In genomic region chr12:54000774-54001114, GRCh38 we compare ENCODE assay signal across 17 cellular contexts. TPM values are rescaled to one million over a fixed set of nuclear protein-coding genes. Genes with fewer than 3 reads are reported as not detected.
A peak's percentile ranks its signal among the peaks of the same experiment; 100 is the strongest.
DNase-seq lines count a peak whose midpoint lies in the region; ATAC-seq, FAIRE-seq and TF ChIP-seq lines count a peak whose summit lies in the region.
"Had no signal": no experiment of that assay in that cellular context is flagged by ENCODE, and none has a peak within 500 bp of the region (broad histone marks: within the 10 kb centered on the region; RNA-seq: fewer than 3 reads in every experiment).

No MANE protein-coding gene starts in this region.

- H3K4me1 ChIP-seq in K562 (replicated peaks in 1 of 2; ENCODE audit: control insufficient read depth in 2 of 2, insufficient read depth in 2 of 2, low read length in 2 of 2) (peaks cover 38 to 76% of the 10 kb centered on the region in 2 experiments), prostate gland (replicated peaks) (no peaks in the 10 kb centered on the region)

- peaks cover 37% of the 10 kb centered on the region for H3K79me2 ChIP-seq in K562 (ENCODE audit: control insufficient read depth, insufficient read depth, low read length)

- TF ChIP-seq EP300 in K562 (IDR thresholded peaks at IDR 0.05; ENCODE audit: low read length), result no peak

- H3K9me3 ChIP-seq in K562 (replicated peaks; ENCODE audit: control insufficient read depth, insufficient read depth, low read depth, low read length) (no peaks in the 10 kb centered on the region), prostate gland (no peaks in the 10 kb centered on the region)
- H3K9me3 ChIP-seq: thyroid gland had no signal

- H3K4me2 ChIP-seq in K562 (ENCODE audit: insufficient read depth, low read length), result peak overlapping the region; percentile 95

- ATAC-seq in K562, result no peak

- POLR2A ChIA-PET in K562 (lab: Yijun Ruan, JAX), result interaction anchor here (0.6 to 5.6 kb wide), 8 partner anchors 9 to 279 kb away, joined by 3 to 43 read pairs (median 4); partner anchors contain the start of gene CBX5

- DNase-seq in activated T-cell treated with anti-CD3 and anti-CD28 coated beads, Interleukin-2, amount 50 U/mL, for 24 hours, result no peak
- DNase-seq in activated T-cell treated with anti-CD3 and anti-CD28 coated beads for 4 hours (no peak), K562 (ENCODE audit: extremely low read depth in 1 of 4, low spot score in 3 of 4) (no peak), mesothelial cell of epicardium (ENCODE audit: low spot score in 2 of 2, unreplicated experiment in 2 of 2) (no peak), type B pancreatic cell (ENCODE audit: extremely low spot score, unreplicated experiment) (no peak), nucleus accumbens (lab: John Stamatoyannopoulos, UW) (no peak), HTR-8/SVneo (ENCODE audit: insufficient read length, low spot score) (no peak), prostate gland (ENCODE audit: low spot score) (no peak)
- DNase-seq: activated T-cell treated with anti-CD3 and anti-CD28 coated beads, Interleukin-2, amount 50 U/mL, for 1 hour; DMS79; GOT3; NCI-H1417 treated with DMSO at 0.1 percent for 48 hours; Right ventricle myocardium superior; thyroid gland had no signal

- H3K4me1 Mint-ChIP-seq in activated T-cell treated with anti-CD3 and anti-CD28 coated beads, Interleukin-2, amount 50 U/mL, for 24 hours (ENCODE audit: low read depth), result peaks cover 33% of the 10 kb centered on the region
- H3K4me1 Mint-ChIP-seq in mesothelial cell of epicardium (peaks cover 22% of the 10 kb centered on the region), type B pancreatic cell (ENCODE audit: unreplicated experiment) (peaks cover 13% of the 10 kb centered on the region)

- no peak for TF ChIP-seq RAD21 in K562 (CRISPR knock-in tag; conservative IDR thresholded peaks at IDR 0.05 in 1 of 2, IDR thresholded peaks at IDR 0.05 in 1 of 2)

- H3K4me3 ChIP-seq in K562 (peak overlapping the region; percentile 71), prostate gland (no peak overlapping the region)
- H3K4me3 ChIP-seq: thyroid gland had no signal

- no peaks in the 10 kb centered on the region for H3K36me3 Mint-ChIP-seq in activated T-cell treated with anti-CD3 and anti-CD28 coated beads, Interleukin-2, amount 50 U/mL, for 24 hours (ENCODE audit: low read depth)
- H3K36me3 Mint-ChIP-seq in mesothelial cell of epicardium (peaks cover 3% of the 10 kb centered on the region), type B pancreatic cell (no peaks in the 10 kb centered on the region)

- H3K27ac Mint-ChIP-seq in activated T-cell treated with anti-CD3 and anti-CD28 coated beads, Interleukin-2, amount 50 U/mL, for 24 hours, result no peak overlapping the region
- H3K27ac Mint-ChIP-seq in mesothelial cell of epicardium, result no peak overlapping the region
- no peak overlapping the region for H3K27ac Mint-ChIP-seq in type B pancreatic cell

- H3K4me3 Mint-ChIP-seq in activated T-cell treated with anti-CD3 and anti-CD28 coated beads, Interleukin-2, amount 50 U/mL, for 24 hours, result peak overlapping the region; percentile 18
- H3K4me3 Mint-ChIP-seq in mesothelial cell of epicardium (peak overlapping the region; percentile 71), type B pancreatic cell (peak overlapping the region; percentile 85)

- no peaks in the 10 kb centered on the region for H4K20me1 ChIP-seq in K562 (replicated peaks; ENCODE audit: control insufficient read depth, insufficient read depth, low read length)

- CTCF ChIA-PET in K562 (lab: Yijun Ruan, JAX; ENCODE audit: low intra/inter-chr PET ratio), result no interaction called here

- 14% methylated on average over 13 of the region's 14 CpGs for WGBS in K562 (ENCODE audit: insufficient coverage, low coverage, missing lambda C conversion rate)
- WGBS in prostate gland, result 10% methylated on average over 14 of the region's 14 CpGs

- H3K27ac ChIP-seq in K562 (ENCODE audit: extremely low read depth, low read depth, low read length), result peak overlapping the region; percentile 94
- no peak overlapping the region for H3K27ac ChIP-seq in prostate gland

- H3K9me3 Mint-ChIP-seq in activated T-cell treated with anti-CD3 and anti-CD28 coated beads, Interleukin-2, amount 50 U/mL, for 24 hours, result no peaks in the 10 kb centered on the region
- H3K9me3 Mint-ChIP-seq in mesothelial cell of epicardium (no peaks in the 10 kb centered on the region), type B pancreatic cell (no peaks in the 10 kb centered on the region)

- peak overlapping the region; percentile 94 to 99 for H3K9ac ChIP-seq in K562 (ENCODE audit: insufficient read depth in 1 of 2, low read depth in 2 of 2, low read length in 2 of 2)

- no TSS peak for BruUV-seq in K562 (replicated peaks; lab: Mats Ljungman, UMichigan)

- FAIRE-seq in K562 (lab: Jason Lieb, UNC) (no peak), HTR-8/SVneo (lab: Jason Lieb, UNC) (no peak)
- FAIRE-seq: A204.1 had no signal

- peak overlapping the region; percentile 97 for H2AFZ ChIP-seq in K562 (ENCODE audit: low read depth, low read length)

- in situ Hi-C loops in K562 (cut with MboI), result no loop called here

- intact Hi-C loops in K562 (cut with micrococcal nuclease) (no loop called here), prostate gland (cut with DNase I) (no loop called here)

- H3K27me3 ChIP-seq in K562 (ENCODE audit: control insufficient read depth in 2 of 2, insufficient read depth in 2 of 2, low read length in 2 of 2), result no peaks in the 10 kb centered on the region
- H3K27me3 ChIP-seq in prostate gland (replicated peaks; ENCODE audit: insufficient read depth), result peaks cover 88% of the 10 kb centered on the region

- peaks cover 100% of the 10 kb centered on the region for H3K27me3 Mint-ChIP-seq in activated T-cell treated with anti-CD3 and anti-CD28 coated beads, Interleukin-2, amount 50 U/mL, for 24 hours
- H3K27me3 Mint-ChIP-seq in mesothelial cell of epicardium (ENCODE audit: low read depth) (peaks cover 100% of the 10 kb centered on the region), type B pancreatic cell (peaks cover 100% of the 10 kb centered on the region)

- no peaks in the 10 kb centered on the region for H3K36me3 ChIP-seq in K562 (ENCODE audit: control insufficient read depth, insufficient read depth, low read length)
- no peaks in the 10 kb centered on the region for H3K36me3 ChIP-seq in prostate gland
- H3K36me3 ChIP-seq: thyroid gland had no signal

- H3K9me1 ChIP-seq in K562 (ENCODE audit: control insufficient read depth, insufficient read depth, low read length), result no peaks in the 10 kb centered on the region

- TF ChIP-seq POLR2A in K562 (conservative IDR thresholded peaks at IDR 0.05) (no peak), prostate gland (IDR thresholded peaks at IDR 0.05) (no peak)

- TF ChIP-seq CTCF in K562 (IDR thresholded peaks at IDR 0.05 in 2 of 3, conservative IDR thresholded peaks at IDR 0.05 in 1 of 3; ENCODE audit: insufficient read depth in 2 of 3, low read depth in 1 of 3, low read length in 3 of 3) (no peak), mesothelial cell of epicardium (IDR thresholded peaks at IDR 0.05; ENCODE audit: unreplicated experiment) (no peak), type B pancreatic cell (conservative IDR thresholded peaks at IDR 0.05) (no peak), prostate gland (IDR thresholded peaks at IDR 0.05) (no peak)

RNA-seq across cellular contexts. Expression of gene HOXC9, which starts 0.8 kb away (rescaled TPM):
- 7.4 and 10.3 TPM in 2 replicates for total RNA-seq in K562 (2011; cell fraction: chromatin; rRNA removed; ENCODE audit: low replicate concordance)
- total RNA-seq in K562 (2011; cell fraction: nucleolus; rRNA removed), result 2.7 and 2.9 TPM in 2 replicates
- total RNA-seq in K562 (2011; cell fraction: nucleoplasm; rRNA removed), result 2.9 and 3.5 TPM in 2 replicates
- total RNA-seq in K562 (2014; rRNA removed) (10.5 and 13.9 TPM in 2 replicates), K562 (2014; rRNA removed; fragmentation: Illumina TruSeq; extraction: Trizol) (5.7 and 8.0 TPM in 2 replicates), K562 (2015; rRNA removed; fragmentation: Illumina TruSeq; extraction: Trizol) (10.4 and 10.9 TPM in 2 replicates), K562 (2021) (9.3 and 9.9 TPM in 2 replicates), mesothelial cell of epicardium (1.1 to 2.0 TPM (median 1.6 TPM) in 3 replicates), type B pancreatic cell (ENCODE audit: low replicate concordance) (0.27 and 0.36 TPM in 2 replicates), prostate gland (1 to 10 TPM in 1 of 2 donors, under 1 TPM in 1; 0.23 to 3.0 TPM)
- polyA plus RNA-seq in K562 (2011; rRNA removed) (1.1 and 1.7 TPM in 2 replicates), K562 (2014; fragmentation: Illumina TruSeq; extraction: Trizol) (8.8 and 9.9 TPM in 2 replicates), K562 (2014; fragmentation: Nextera tagmentation; extraction: Ambion mirVana) (1 to 10 TPM; 1.9 to 2.2 TPM), K562 (2014; rRNA removed) (5.1 and 10.4 TPM in 2 replicates)
- 3.4 and 8.0 TPM in 2 replicates for polyA plus RNA-seq in K562 (2011; cell fraction: cytosol; rRNA removed)
- 6.2 and 13.4 TPM in 2 replicates for polyA plus RNA-seq in K562 (2011; cell fraction: nucleus; rRNA removed)
- 8.6 and 12.0 TPM in 2 replicates for polyA plus RNA-seq in K562 (2012)
- 0.57 and 1.2 TPM in 2 replicates for polyA minus RNA-seq in K562 (2011; rRNA and poly(A)+ RNA removed)
- 1.7 and 2.6 TPM in 2 replicates for polyA minus RNA-seq in K562 (2011; cell fraction: cytosol; rRNA and poly(A)+ RNA removed)
- polyA minus RNA-seq in K562 (2011; cell fraction: nucleus; rRNA and poly(A)+ RNA removed), result 1.8 and 1.9 TPM in 2 replicates
- total RNA-seq: Right ventricle myocardium superior had no signal

RNA-seq across cellular contexts. Expression of gene HOXC8, which starts 8.0 kb away (rescaled TPM):
- 6.6 and 8.3 TPM in 2 replicates for total RNA-seq in K562 (2011; cell fraction: chromatin; rRNA removed; ENCODE audit: low replicate concordance)
- 2.4 and 3.2 TPM in 2 replicates for total RNA-seq in K562 (2011; cell fraction: nucleolus; rRNA removed)
- total RNA-seq in K562 (2011; cell fraction: nucleoplasm; rRNA removed), result 2.1 and 2.4 TPM in 2 replicates
- total RNA-seq in K562 (2014; rRNA removed), result 0.32 and 0.57 TPM in 2 replicates
- total RNA-seq in K562 (2014; rRNA removed; fragmentation: Illumina TruSeq; extraction: Trizol), result 0.62 and 0.80 TPM in 2 replicates
- total RNA-seq in K562 (2015; rRNA removed; fragmentation: Illumina TruSeq; extraction: Trizol), result 0.53 and 0.76 TPM in 2 replicates
- total RNA-seq in K562 (2021), result 0.72 and 0.95 TPM in 2 replicates
- 0.57 TPM in 2 replicates for polyA plus RNA-seq in K562 (2011; rRNA removed)
- 0.29 and 0.31 TPM in 2 replicates for polyA plus RNA-seq in K562 (2011; cell fraction: cytosol; rRNA removed)
- polyA plus RNA-seq in K562 (2011; cell fraction: nucleus; rRNA removed), result 1.9 and 3.0 TPM in 2 replicates
- 0.62 and 1.4 TPM in 2 replicates for polyA plus RNA-seq in K562 (2012)
- polyA plus RNA-seq in K562 (2014; fragmentation: Illumina TruSeq; extraction: Trizol), result 1.3 and 1.4 TPM in 2 replicates
- under 1 TPM; 0.20 to 0.21 TPM for polyA plus RNA-seq in K562 (2014; fragmentation: Nextera tagmentation; extraction: Ambion mirVana)
- polyA plus RNA-seq in K562 (2014; rRNA removed), result 0.94 and 1.1 TPM in 2 replicates
- 0.11 and 0.42 TPM in 2 replicates for polyA minus RNA-seq in K562 (2011; rRNA and poly(A)+ RNA removed)
- not detected in 2 replicates for polyA minus RNA-seq in K562 (2011; cell fraction: cytosol; rRNA and poly(A)+ RNA removed)
- 0.81 and 0.89 TPM in 2 replicates for polyA minus RNA-seq in K562 (2011; cell fraction: nucleus; rRNA and poly(A)+ RNA removed)
- total RNA-seq in mesothelial cell of epicardium, result 4.9 to 5.9 TPM (median 5.5 TPM) in 3 replicates
- total RNA-seq in type B pancreatic cell (ENCODE audit: low replicate concordance), result 0.77 and 1.5 TPM in 2 replicates
- under 1 TPM in 1 of 2 donors, not detected in 1; 0.62 TPM for total RNA-seq in prostate gland
- total RNA-seq: Right ventricle myocardium superior, thyroid gland had no signal

RNA-seq across cellular contexts. Expression of gene HOXC10, which starts 15.8 kb away (rescaled TPM):
- 0.25 TPM in 1 of 2 replicates, not detected in the other for total RNA-seq in K562 (2011; cell fraction: chromatin; rRNA removed; ENCODE audit: low replicate concordance)
- total RNA-seq in K562 (2011; cell fraction: nucleolus; rRNA removed), result 0.53 TPM in 1 of 2 replicates, not detected in the other
- 0.46 TPM in 1 of 2 replicates, not detected in the other for total RNA-seq in K562 (2011; cell fraction: nucleoplasm; rRNA removed)
- 0.08 and 0.14 TPM in 2 replicates for total RNA-seq in K562 (2014; rRNA removed)
- not detected in 2 replicates for total RNA-seq in K562 (2014; rRNA removed; fragmentation: Illumina TruSeq; extraction: Trizol)
- total RNA-seq in K562 (2015; rRNA removed; fragmentation: Illumina TruSeq; extraction: Trizol), result 0.23 TPM in 1 of 2 replicates, not detected in the other
- 0.35 and 0.69 TPM in 2 replicates for total RNA-seq in K562 (2021)
- 0.08 and 0.13 TPM in 2 replicates for polyA plus RNA-seq in K562 (2011; rRNA removed)
- 0.15 and 0.33 TPM in 2 replicates for polyA plus RNA-seq in K562 (2011; cell fraction: cytosol; rRNA removed)
- polyA plus RNA-seq in K562 (2011; cell fraction: nucleus; rRNA removed), result 0.21 TPM in 1 of 2 replicates, not detected in the other
- polyA plus RNA-seq in K562 (2012), result 0.64 and 0.75 TPM in 2 replicates
- 0.37 and 0.77 TPM in 2 replicates for polyA plus RNA-seq in K562 (2014; fragmentation: Illumina TruSeq; extraction: Trizol)
- polyA plus RNA-seq in K562 (2014; fragmentation: Nextera tagmentation; extraction: Ambion mirVana), result under 1 TPM; 0.25 to 0.42 TPM
- 0.63 and 0.73 TPM in 2 replicates for polyA plus RNA-seq in K562 (2014; rRNA removed)
- polyA minus RNA-seq in K562 (2011; rRNA and poly(A)+ RNA removed), result 0.24 TPM in 1 of 2 replicates, not detected in the other
- 0.64 and 1.6 TPM in 2 replicates for polyA minus RNA-seq in K562 (2011; cell fraction: cytosol; rRNA and poly(A)+ RNA removed)
- 0.67 TPM in 2 replicates for polyA minus RNA-seq in K562 (2011; cell fraction: nucleus; rRNA and poly(A)+ RNA removed)
- total RNA-seq in mesothelial cell of epicardium, result 0.95 to 0.97 TPM (median 0.96 TPM) in 3 replicates
- not detected in 2 replicates for total RNA-seq in type B pancreatic cell (ENCODE audit: low replicate concordance)
- total RNA-seq in prostate gland, result 1 to 10 TPM in 1 of 2 donors, under 1 TPM in 1; 0.51 to 7.2 TPM
- total RNA-seq: Right ventricle myocardium superior, thyroid gland had no signal

RNA-seq across cellular contexts. Expression of gene HOTAIR, which starts 26.0 kb away (rescaled TPM):
- not detected in 2 replicates for total RNA-seq in K562 (2011; cell fraction: chromatin; rRNA removed; ENCODE audit: low replicate concordance)
- not detected in 2 replicates for total RNA-seq in K562 (2011; cell fraction: nucleolus; rRNA removed)
- not detected in 2 replicates for total RNA-seq in K562 (2011; cell fraction: nucleoplasm; rRNA removed)
- total RNA-seq in K562 (2014; rRNA removed), result not detected in 2 replicates
- not detected in 2 replicates for total RNA-seq in K562 (2014; rRNA removed; fragmentation: Illumina TruSeq; extraction: Trizol)
- not detected in 2 replicates for total RNA-seq in K562 (2015; rRNA removed; fragmentation: Illumina TruSeq; extraction: Trizol)
- not detected in 2 replicates for total RNA-seq in K562 (2021)
- 0.03 and 0.04 TPM in 2 replicates for polyA plus RNA-seq in K562 (2011; rRNA removed)
- 0.03 TPM in 1 of 2 replicates, not detected in the other for polyA plus RNA-seq in K562 (2011; cell fraction: cytosol; rRNA removed)
- polyA plus RNA-seq in K562 (2011; cell fraction: nucleus; rRNA removed), result 0.13 TPM in 2 replicates
- not detected in 2 replicates for polyA plus RNA-seq in K562 (2012)
- not detected in 2 replicates for polyA plus RNA-seq in K562 (2014; fragmentation: Illumina TruSeq; extraction: Trizol)
- not detected for polyA plus RNA-seq in K562 (2014; fragmentation: Nextera tagmentation; extraction: Ambion mirVana)
- polyA plus RNA-seq in K562 (2014; rRNA removed), result 0.15 TPM in 1 of 2 replicates, not detected in the other
- polyA minus RNA-seq in K562 (2011; rRNA and poly(A)+ RNA removed), result not detected in 2 replicates
- polyA minus RNA-seq in K562 (2011; cell fraction: cytosol; rRNA and poly(A)+ RNA removed), result not detected in 2 replicates
- not detected in 2 replicates for polyA minus RNA-seq in K562 (2011; cell fraction: nucleus; rRNA and poly(A)+ RNA removed)
- 1.1 to 1.8 TPM (median 1.8 TPM) in 3 replicates for total RNA-seq in mesothelial cell of epicardium
- total RNA-seq in type B pancreatic cell (ENCODE audit: low replicate concordance), result not detected in 2 replicates
- total RNA-seq in prostate gland, result under 1 TPM in 1 of 2 donors, not detected in 1; 0.28 TPM
- total RNA-seq: mesenteric fat pad, Right ventricle myocardium superior, thyroid gland had no signal
- polyA plus RNA-seq: aorta had no signal

RNA-seq across cellular contexts. Expression of gene HOXC6, which starts 27.5 kb away (rescaled TPM):
- total RNA-seq in K562 (2011; cell fraction: chromatin; rRNA removed; ENCODE audit: low replicate concordance), result 7.1 and 7.3 TPM in 2 replicates
- total RNA-seq in K562 (2011; cell fraction: nucleolus; rRNA removed), result 2.8 and 3.0 TPM in 2 replicates
- total RNA-seq in K562 (2011; cell fraction: nucleoplasm; rRNA removed), result 3.9 and 4.4 TPM in 2 replicates
- 0.73 and 1.00 TPM in 2 replicates for total RNA-seq in K562 (2014; rRNA removed)
- total RNA-seq in K562 (2014; rRNA removed; fragmentation: Illumina TruSeq; extraction: Trizol), result 0.57 and 1.0 TPM in 2 replicates
- 1.4 TPM in 2 replicates for total RNA-seq in K562 (2015; rRNA removed; fragmentation: Illumina TruSeq; extraction: Trizol)
- total RNA-seq in K562 (2021), result 3.2 and 4.0 TPM in 2 replicates
- 2.0 and 2.8 TPM in 2 replicates for polyA plus RNA-seq in K562 (2011; rRNA removed)
- polyA plus RNA-seq in K562 (2011; cell fraction: cytosol; rRNA removed), result 1.5 and 1.8 TPM in 2 replicates
- 4.0 and 6.5 TPM in 2 replicates for polyA plus RNA-seq in K562 (2011; cell fraction: nucleus; rRNA removed)
- 2.8 and 3.8 TPM in 2 replicates for polyA plus RNA-seq in K562 (2012)
- polyA plus RNA-seq in K562 (2014; fragmentation: Illumina TruSeq; extraction: Trizol), result 3.4 and 3.5 TPM in 2 replicates
- under 1 TPM; 0.06 to 0.13 TPM for polyA plus RNA-seq in K562 (2014; fragmentation: Nextera tagmentation; extraction: Ambion mirVana)
- 2.3 and 3.5 TPM in 2 replicates for polyA plus RNA-seq in K562 (2014; rRNA removed)
- polyA minus RNA-seq in K562 (2011; rRNA and poly(A)+ RNA removed), result 1.2 and 1.4 TPM in 2 replicates
- polyA minus RNA-seq in K562 (2011; cell fraction: cytosol; rRNA and poly(A)+ RNA removed), result 0.64 and 0.76 TPM in 2 replicates
- polyA minus RNA-seq in K562 (2011; cell fraction: nucleus; rRNA and poly(A)+ RNA removed), result 0.94 and 2.2 TPM in 2 replicates
- 15.5 to 17.4 TPM (median 16.3 TPM) in 3 replicates for total RNA-seq in mesothelial cell of epicardium
- 4.8 and 23.0 TPM in 2 replicates for total RNA-seq in type B pancreatic cell (ENCODE audit: low replicate concordance)
- total RNA-seq in prostate gland, result 1 to 10 TPM in 1 of 2 donors, not detected in 1; 1.3 TPM
- total RNA-seq: thyroid gland had no signal

Comparison
In these comparisons a context has a peak if more than half of its experiments do, and no peak if none do; other contexts are left out.
1. H3K4me3 Mint-ChIP-seq: peak in every context shown above with its lines; median percentile 85 in type B pancreatic cell; 71 in mesothelial cell of epicardium; 18 in activated T-cell treated with anti-CD3 and anti-CD28 coated beads, Interleukin-2, amount 50 U/mL, for 24 hours.